19 cellular contexts compared by ENCODE assay signal in genomic region chr4:175784986-175785525, GRCh38. TPM values are rescaled to one million over a fixed set of nuclear protein-coding genes. Genes with fewer than 3 reads are reported as not detected.
"Had no signal": no experiment of that assay in that cellular context is flagged by ENCODE, and none has a peak within 500 bp of the region (broad histone marks: within the 10 kb centered on the region; RNA-seq: fewer than 3 reads in every experiment).

No MANE protein-coding gene starts in this region.

- ATAC-seq: gastrocnemius medialis, left cardiac atrium, lower lobe of right lung, natural killer cell, right cardiac atrium had no signal

- H3K9me3 ChIP-seq: esophagus muscularis mucosa, gastrocnemius medialis, left ventricle myocardium inferior, lower lobe of right lung, ovary, stomach had no signal

- H3K27ac ChIP-seq: esophagus muscularis mucosa, gastrocnemius medialis, left ventricle myocardium inferior, lower lobe of right lung, ovary, stomach had no signal

- DNase-seq: cortex of kidney; dorsolateral prefrontal cortex; effector memory CD4-positive, alpha-beta T cell; gastrocnemius medialis; islet precursor cell; left cardiac atrium; left ventricle myocardium inferior; lower lobe of right lung; natural killer cell; ovary; right cardiac atrium; stimulated activated naive CD4-positive, alpha-beta T cell; stomach had no signal

- H3K27ac Mint-ChIP-seq: memory B cell, mesothelial cell of epicardium, natural killer cell had no signal

- H3K4me1 ChIP-seq: esophagus muscularis mucosa, gastrocnemius medialis, left ventricle myocardium inferior, lower lobe of right lung, stomach had no signal

- H3K4me3 Mint-ChIP-seq: memory B cell, mesothelial cell of epicardium, natural killer cell, neural crest cell had no signal

- H3K27me3 ChIP-seq: esophagus muscularis mucosa, gastrocnemius medialis, ovary, stomach had no signal

- H3K4me1 Mint-ChIP-seq: mesothelial cell of epicardium, natural killer cell had no signal

- H3K4me3 ChIP-seq: esophagus muscularis mucosa, gastrocnemius medialis, left ventricle myocardium inferior, lower lobe of right lung, ovary, stomach had no signal

- H3K27me3 Mint-ChIP-seq: memory B cell had no signal

- H3K36me3 Mint-ChIP-seq: memory B cell, mesothelial cell of epicardium, natural killer cell had no signal

- H3K36me3 ChIP-seq: esophagus muscularis mucosa, gastrocnemius medialis, left ventricle myocardium inferior, lower lobe of right lung, ovary, stomach had no signal

- H3K9me3 Mint-ChIP-seq: memory B cell, mesothelial cell of epicardium, neural crest cell had no signal

RNA-seq across cellular contexts. Expression of gene GPM6A, which starts 27.0 kb away (rescaled TPM):
- total RNA-seq: fibroblast of villous mesenchyme, gastrocnemius medialis, myocyte, natural killer cell had no signal
